ENCODE assay signal across 4 cellular contexts in genomic region chr11:22787055-22787454, GRCh38.
"Had no signal": no experiment of that assay in that cellular context is flagged by ENCODE, and none has a peak within 500 bp of the region (broad histone marks: within the 10 kb centered on the region; RNA-seq: fewer than 3 reads in every experiment).

No MANE protein-coding gene starts in this region.

- H2AFZ ChIP-seq: PC-9 had no signal

- DNase-seq: activated effector memory CD4-positive, alpha-beta T cell treated with Interleukin-2 at 50 U/mL for 16 hours; activated T-cell treated with anti-CD3 and anti-CD28 coated beads, Interleukin-2, amount 50 U/mL, for 24 hours; NCI-H510A had no signal

- H3K27ac ChIP-seq: PC-9 had no signal

- H3K4me2 ChIP-seq: PC-9 had no signal

- H3K4me3 ChIP-seq: PC-9 had no signal
